1 cellular context compared by ENCODE assay signal in genomic region chr2:237693281-237694039, GRCh38.
TF ChIP-seq lines count a peak whose summit lies in the region.

No MANE protein-coding gene starts in this region.

TF ChIP-seq in HEK293T, 16 proteins besides CTCF, POLR2A, EP300 and RAD21 (continued from another document):
- no peak for TF ChIP-seq SP1 (IDR thresholded peaks at IDR 0.05)
- no peak for TF ChIP-seq FOXK2 (IDR thresholded peaks at IDR 0.05)
- TF ChIP-seq TARDBP (IDR thresholded peaks at IDR 0.05): no peak
- TF ChIP-seq L3MBTL2 (conservative IDR thresholded peaks at IDR 0.05): no peak
- no peak for TF ChIP-seq FOXA1 (IDR thresholded peaks at IDR 0.05)
- no peak for TF ChIP-seq ARNT (IDR thresholded peaks at IDR 0.05)
- no peak for TF ChIP-seq CTBP1 (IDR thresholded peaks at IDR 0.05; ENCODE audit: borderline replicate concordance)
- TF ChIP-seq LEF1 (IDR thresholded peaks at IDR 0.05; ENCODE audit: borderline replicate concordance): no peak
- TF ChIP-seq HDGF (IDR thresholded peaks at IDR 0.05; ENCODE audit: borderline replicate concordance): no peak
- no peak for TF ChIP-seq PKNOX1 (IDR thresholded peaks at IDR 0.05)
- TF ChIP-seq ELF4 (IDR thresholded peaks at IDR 0.05): no peak
- no peak for TF ChIP-seq SUZ12 (IDR thresholded peaks at IDR 0.05)
